10 cellular contexts compared by ENCODE assay signal in genomic region chr15:74179101-74179841, GRCh38. TPM values are rescaled to one million over a fixed set of nuclear protein-coding genes. Genes with fewer than 3 reads are reported as not detected.
DNase-seq lines count a peak whose midpoint lies in the region; ATAC-seq, FAIRE-seq and TF ChIP-seq lines count a peak whose summit lies in the region.
"Had no signal": no experiment of that assay in that cellular context is flagged by ENCODE, and none has a peak within 500 bp of the region (broad histone marks: within the 10 kb centered on the region; RNA-seq: fewer than 3 reads in every experiment).

No MANE protein-coding gene starts in this region.

- no TSS peak for BruUV-seq in K562 (replicated peaks; lab: Mats Ljungman, UMichigan)

- TF ChIP-seq EP300 in K562 (IDR thresholded peaks at IDR 0.05; ENCODE audit: low read length) = no peak

- H3K4me1 ChIP-seq in HEK293 (ENCODE audit: control insufficient read depth, insufficient read depth, low read length) (peaks cover 13% of the 10 kb centered on the region), K562 (replicated peaks in 1 of 2; ENCODE audit: control insufficient read depth in 2 of 2, insufficient read depth in 2 of 2, low read length in 2 of 2) (peaks cover 0 to 18% of the 10 kb centered on the region in 2 experiments; a peak in 1 of 5 replicates)

- H3K4me2 ChIP-seq in K562 (ENCODE audit: insufficient read depth, low read length) = no peak overlapping the region

- H3K9me1 ChIP-seq in K562 (ENCODE audit: control insufficient read depth, insufficient read depth, low read length) = no peaks in the 10 kb centered on the region

- intact Hi-C loops in K562 (cut with micrococcal nuclease) = no loop called here

- no peak for TF ChIP-seq POLR2A in K562 (conservative IDR thresholded peaks at IDR 0.05)

- H3K79me2 ChIP-seq in K562 (ENCODE audit: control insufficient read depth, insufficient read depth, low read length) = no peaks in the 10 kb centered on the region

- TF ChIP-seq RAD21 in K562 (CRISPR knock-in tag; conservative IDR thresholded peaks at IDR 0.05 in 1 of 2, IDR thresholded peaks at IDR 0.05 in 1 of 2) = no peak

- DNase-seq in K562 (ENCODE audit: extremely low read depth in 1 of 4, low spot score in 3 of 4) (peak in 1 of 4 experiments; percentile 14), iris pigment epithelial cell (ENCODE audit: low read depth) (peak; percentile 94), superior temporal gyrus (ENCODE audit: extremely low spot score) (peak; percentile 42), midbrain (lab: John Stamatoyannopoulos, UW) (no peak), DMS79 (lab: John Stamatoyannopoulos, UW) (no peak)
- no peak for DNase-seq in activated T-cell treated with anti-CD3 and anti-CD28 coated beads, Interleukin-2, amount 50 U/mL, for 48 hours
- DNase-seq: stimulated activated CD4-positive, alpha-beta T cell treated with anti-CD3 and anti-CD28 coated beads, Interleukin-12 subunit alpha, Interleukin-12 subunit beta, amount 100 ng/mL, for 4 hours had no signal

- H3K9me3 ChIP-seq in HEK293 (ENCODE audit: control insufficient read depth, insufficient read depth, low read depth, low read length) (no peaks in the 10 kb centered on the region), K562 (replicated peaks; ENCODE audit: control insufficient read depth, insufficient read depth, low read depth, low read length) (no peaks in the 10 kb centered on the region)

- no peak overlapping the region for H2AFZ ChIP-seq in K562 (ENCODE audit: low read depth, low read length)

- FAIRE-seq in K562 (lab: Jason Lieb, UNC) = no peak

- H3K4me3 ChIP-seq in HEK293 (ENCODE audit: low read depth, low read length) = no peak overlapping the region
- no peak overlapping the region for H3K4me3 ChIP-seq in K562

- CTCF ChIA-PET in HEK293 (lab: Yijun Ruan, JAX) (interaction anchor here (1.4 kb wide), 1 partner anchor 60 kb away, joined by 3 read pairs; no protein-coding TSS in a partner anchor), K562 (lab: Yijun Ruan, JAX; ENCODE audit: low intra/inter-chr PET ratio) (no interaction called here)

- H3K27me3 ChIP-seq in K562 (ENCODE audit: control insufficient read depth in 2 of 2, insufficient read depth in 2 of 2, low read length in 2 of 2) = peaks cover 16 to 50% of the 10 kb centered on the region in 2 experiments; a peak in 4 of 5 replicates

- in situ Hi-C loops in K562 (cut with MboI) = no loop called here

- no peak for TF ChIP-seq CTCF in HEK293 (tag by site-specific recombination; IDR thresholded peaks at IDR 0.05)
- no peak for TF ChIP-seq CTCF in K562 (IDR thresholded peaks at IDR 0.05 in 2 of 3, conservative IDR thresholded peaks at IDR 0.05 in 1 of 3; ENCODE audit: insufficient read depth in 2 of 3, low read depth in 1 of 3, low read length in 3 of 3)

- under 1% methylated on average over 13 of the region's 13 CpGs for WGBS in K562 (ENCODE audit: insufficient coverage, low coverage, missing lambda C conversion rate)

- peak; percentile 21; the same call in 1 of the 3 replicates for ATAC-seq in K562
- ATAC-seq in HG02840 (IDR thresholded peaks at IDR 0.05; ENCODE audit: low FRiP score, unreplicated experiment) = no peak

- H3K36me3 ChIP-seq in HEK293 (ENCODE audit: control insufficient read depth in 2 of 2, insufficient read depth in 1 of 2, low read length in 2 of 2) (peaks cover 0 to 8% of the 10 kb centered on the region in 2 experiments; a peak in 1 of 3 replicates), K562 (ENCODE audit: control insufficient read depth, insufficient read depth, low read length) (no peaks in the 10 kb centered on the region)

- H4K20me1 ChIP-seq in K562 (replicated peaks; ENCODE audit: control insufficient read depth, insufficient read depth, low read length) = peaks cover 12% of the 10 kb centered on the region

- H3K27ac ChIP-seq in HEK293 (ENCODE audit: extremely low read depth, low read depth, low read length) = no peak overlapping the region; the same call in 1 of the 2 replicates
- H3K27ac ChIP-seq in K562 (ENCODE audit: extremely low read depth, low read depth, low read length) = no peak overlapping the region
- H3K27ac ChIP-seq: HL-60 had no signal

- no peak overlapping the region for H3K9ac ChIP-seq in K562 (ENCODE audit: insufficient read depth in 1 of 2, low read depth in 2 of 2, low read length in 2 of 2)

- POLR2A ChIA-PET in HEK293 (lab: Yijun Ruan, JAX) (interaction anchor here (2.9 to 3.5 kb wide), 2 partner anchors 17 to 22 kb away, joined by 18 to 21 read pairs; partner anchors contain the start of gene STRA6), K562 (lab: Yijun Ruan, JAX) (interaction anchor here (0.6 kb wide), 1 partner anchor 14 kb away, joined by 3 read pairs; no protein-coding TSS in a partner anchor)

RNA-seq across cellular contexts. Expression of gene ISLR, which starts 5.8 kb away (rescaled TPM):
- not detected in 2 replicates for total RNA-seq in K562 (2011; cell fraction: chromatin; rRNA removed; ENCODE audit: low replicate concordance)
- total RNA-seq in K562 (2011; cell fraction: nucleolus; rRNA removed) = not detected in 2 replicates
- total RNA-seq in K562 (2011; cell fraction: nucleoplasm; rRNA removed) = not detected in 2 replicates
- not detected in 2 replicates for total RNA-seq in K562 (2014; rRNA removed)
- total RNA-seq in K562 (2014; rRNA removed; fragmentation: Illumina TruSeq; extraction: Trizol) = not detected in 2 replicates
- not detected in 2 replicates for total RNA-seq in K562 (2015; rRNA removed; fragmentation: Illumina TruSeq; extraction: Trizol)
- total RNA-seq in K562 (2021) = not detected in 2 replicates
- polyA plus RNA-seq in K562 (2011; rRNA removed) = not detected in 2 replicates
- 0.04 TPM in 1 of 2 replicates, not detected in the other for polyA plus RNA-seq in K562 (2011; cell fraction: cytosol; rRNA removed)
- not detected in 2 replicates for polyA plus RNA-seq in K562 (2011; cell fraction: nucleus; rRNA removed)
- not detected in 2 replicates for polyA plus RNA-seq in K562 (2012)
- not detected in 2 replicates for polyA plus RNA-seq in K562 (2014; fragmentation: Illumina TruSeq; extraction: Trizol)
- polyA plus RNA-seq in K562 (2014; fragmentation: Nextera tagmentation; extraction: Ambion mirVana) = not detected
- polyA plus RNA-seq in K562 (2014; rRNA removed) = not detected in 2 replicates
- not detected in 2 replicates for polyA minus RNA-seq in K562 (2011; rRNA and poly(A)+ RNA removed)
- not detected in 2 replicates for polyA minus RNA-seq in K562 (2011; cell fraction: cytosol; rRNA and poly(A)+ RNA removed)
- not detected in 2 replicates for polyA minus RNA-seq in K562 (2011; cell fraction: nucleus; rRNA and poly(A)+ RNA removed)

RNA-seq across cellular contexts. Expression of gene STRA6, which starts 23.3 kb away (rescaled TPM):
- total RNA-seq in K562 (2011; cell fraction: chromatin; rRNA removed; ENCODE audit: low replicate concordance) = 1.6 and 8.9 TPM in 2 replicates
- 1.8 and 6.5 TPM in 2 replicates for total RNA-seq in K562 (2011; cell fraction: nucleolus; rRNA removed)
- total RNA-seq in K562 (2011; cell fraction: nucleoplasm; rRNA removed) = 1.6 and 3.4 TPM in 2 replicates
- total RNA-seq in K562 (2014; rRNA removed) (0.33 TPM in 1 of 2 replicates, not detected in the other), K562 (2014; rRNA removed; fragmentation: Illumina TruSeq; extraction: Trizol) (0.18 TPM in 1 of 2 replicates, not detected in the other), K562 (2015; rRNA removed; fragmentation: Illumina TruSeq; extraction: Trizol) (0.43 and 0.60 TPM in 2 replicates), K562 (2021) (0.38 and 0.47 TPM in 2 replicates)
- polyA plus RNA-seq in K562 (2011; rRNA removed) (1.9 and 2.0 TPM in 2 replicates), K562 (2014; fragmentation: Illumina TruSeq; extraction: Trizol) (0.28 and 0.40 TPM in 2 replicates), K562 (2014; fragmentation: Nextera tagmentation; extraction: Ambion mirVana) (under 1 TPM in 1 of 2 experiments, not detected in 1; 0.04 TPM), K562 (2014; rRNA removed) (0.43 and 0.65 TPM in 2 replicates)
- polyA plus RNA-seq in K562 (2011; cell fraction: cytosol; rRNA removed) = 0.97 and 2.3 TPM in 2 replicates
- 6.6 and 12.5 TPM in 2 replicates for polyA plus RNA-seq in K562 (2011; cell fraction: nucleus; rRNA removed)
- polyA plus RNA-seq in K562 (2012) = 0.30 and 0.50 TPM in 2 replicates
- 1.0 and 1.6 TPM in 2 replicates for polyA minus RNA-seq in K562 (2011; rRNA and poly(A)+ RNA removed)
- polyA minus RNA-seq in K562 (2011; cell fraction: cytosol; rRNA and poly(A)+ RNA removed) = 0.29 TPM in 1 of 2 replicates, not detected in the other
- 4.9 and 5.9 TPM in 2 replicates for polyA minus RNA-seq in K562 (2011; cell fraction: nucleus; rRNA and poly(A)+ RNA removed)

RNA-seq across cellular contexts. Expression of gene ISLR2, which starts 48.9 kb away (rescaled TPM):
- not detected in 2 replicates for total RNA-seq in K562 (2011; cell fraction: chromatin; rRNA removed; ENCODE audit: low replicate concordance)
- total RNA-seq in K562 (2011; cell fraction: nucleolus; rRNA removed) = not detected in 2 replicates
- not detected in 2 replicates for total RNA-seq in K562 (2011; cell fraction: nucleoplasm; rRNA removed)
- total RNA-seq in K562 (2014; rRNA removed) = not detected in 2 replicates
- total RNA-seq in K562 (2014; rRNA removed; fragmentation: Illumina TruSeq; extraction: Trizol) = not detected in 2 replicates
- total RNA-seq in K562 (2015; rRNA removed; fragmentation: Illumina TruSeq; extraction: Trizol) = not detected in 2 replicates
- not detected in 2 replicates for total RNA-seq in K562 (2021)
- not detected in 2 replicates for polyA plus RNA-seq in K562 (2011; rRNA removed)
- not detected in 2 replicates for polyA plus RNA-seq in K562 (2011; cell fraction: cytosol; rRNA removed)
- polyA plus RNA-seq in K562 (2011; cell fraction: nucleus; rRNA removed) = not detected in 2 replicates
- polyA plus RNA-seq in K562 (2012) = not detected in 2 replicates
- polyA plus RNA-seq in K562 (2014; fragmentation: Illumina TruSeq; extraction: Trizol) = not detected in 2 replicates
- not detected for polyA plus RNA-seq in K562 (2014; fragmentation: Nextera tagmentation; extraction: Ambion mirVana)
- not detected in 2 replicates for polyA plus RNA-seq in K562 (2014; rRNA removed)
- not detected in 2 replicates for polyA minus RNA-seq in K562 (2011; rRNA and poly(A)+ RNA removed)
- polyA minus RNA-seq in K562 (2011; cell fraction: cytosol; rRNA and poly(A)+ RNA removed) = not detected in 2 replicates
- polyA minus RNA-seq in K562 (2011; cell fraction: nucleus; rRNA and poly(A)+ RNA removed) = not detected in 2 replicates

RNA-seq across cellular contexts. Expression of gene CCDC33, which starts 56.9 kb away (rescaled TPM):
- total RNA-seq in K562 (2011; cell fraction: chromatin; rRNA removed; ENCODE audit: low replicate concordance) = 0.51 and 0.76 TPM in 2 replicates
- not detected in 2 replicates for total RNA-seq in K562 (2011; cell fraction: nucleolus; rRNA removed)
- total RNA-seq in K562 (2011; cell fraction: nucleoplasm; rRNA removed) = 0.44 and 0.92 TPM in 2 replicates
- total RNA-seq in K562 (2014; rRNA removed) (not detected in 2 replicates), K562 (2014; rRNA removed; fragmentation: Illumina TruSeq; extraction: Trizol) (not detected in 2 replicates), K562 (2015; rRNA removed; fragmentation: Illumina TruSeq; extraction: Trizol) (not detected in 2 replicates), K562 (2021) (0.13 TPM in 1 of 2 replicates, not detected in the other)
- polyA plus RNA-seq in K562 (2011; rRNA removed) (0.91 and 1.1 TPM in 2 replicates), K562 (2014; fragmentation: Illumina TruSeq; extraction: Trizol) (not detected in 2 replicates), K562 (2014; fragmentation: Nextera tagmentation; extraction: Ambion mirVana) (under 1 TPM; 0.15 to 0.20 TPM), K562 (2014; rRNA removed) (0.08 TPM in 1 of 2 replicates, not detected in the other)
- 0.32 and 0.91 TPM in 2 replicates for polyA plus RNA-seq in K562 (2011; cell fraction: cytosol; rRNA removed)
- 0.78 and 0.95 TPM in 2 replicates for polyA plus RNA-seq in K562 (2011; cell fraction: nucleus; rRNA removed)
- 0.14 and 0.17 TPM in 2 replicates for polyA plus RNA-seq in K562 (2012)
- polyA minus RNA-seq in K562 (2011; rRNA and poly(A)+ RNA removed) = 0.28 and 0.39 TPM in 2 replicates
- polyA minus RNA-seq in K562 (2011; cell fraction: cytosol; rRNA and poly(A)+ RNA removed) = not detected in 2 replicates
- 0.67 TPM in 1 of 2 replicates, not detected in the other for polyA minus RNA-seq in K562 (2011; cell fraction: nucleus; rRNA and poly(A)+ RNA removed)

Comparison
In these comparisons a context has a peak if more than half of its experiments do, and no peak if none do; other contexts are left out.
1. DNase-seq: peak in iris pigment epithelial cell (single experiment) and superior temporal gyrus (single experiment); none in midbrain (single experiment), activated T-cell treated with anti-CD3 and anti-CD28 coated beads, Interleukin-2, amount 50 U/mL, for 48 hours (0 of 2) and DMS79 (single experiment).